In genomic region chr12:79251356-79251755, GRCh38 we compare ENCODE assay signal across 19 cellular contexts.
"Had no signal": no experiment of that assay in that cellular context is flagged by ENCODE, and none has a peak within 500 bp of the region (broad histone marks: within the 10 kb centered on the region; RNA-seq: fewer than 3 reads in every experiment).

No MANE protein-coding gene starts in this region.

- H3K4me3 ChIP-seq: dorsolateral prefrontal cortex, left ventricle myocardium inferior, tibial nerve had no signal

- H3K4me1 Mint-ChIP-seq: memory B cell, nephron had no signal

- H3K4me1 ChIP-seq: left ventricle myocardium inferior, tibial nerve had no signal

- H3K27ac Mint-ChIP-seq: activated naive CD4-positive, alpha-beta T cell treated with anti-CD3 and anti-CD28 coated beads, Interleukin-2, amount 50 U/mL, for 72 hours; activated T-cell treated with anti-CD3 and anti-CD28 coated beads, Interleukin-2, amount 50 U/mL, for 72 hours; memory B cell; nephron had no signal

- H3K27me3 ChIP-seq: dorsolateral prefrontal cortex, tibial nerve had no signal

- H3K4me3 Mint-ChIP-seq: activated T-cell treated with anti-CD3 and anti-CD28 coated beads, Interleukin-2, amount 50 U/mL, for 72 hours; memory B cell; nephron had no signal

- H3K27ac ChIP-seq: dorsolateral prefrontal cortex, left ventricle myocardium inferior, tibial nerve, WERI-Rb-1 had no signal

- H3K36me3 ChIP-seq: left ventricle myocardium inferior, tibial nerve, WERI-Rb-1 had no signal

- H3K27me3 Mint-ChIP-seq: memory B cell had no signal

- H3K36me3 Mint-ChIP-seq: activated naive CD4-positive, alpha-beta T cell treated with anti-CD3 and anti-CD28 coated beads, Interleukin-2, amount 50 U/mL, for 72 hours had no signal

- H3K9me3 ChIP-seq: tibial nerve had no signal

- DNase-seq: activated CD4-positive, alpha-beta T cell treated with anti-CD3 and anti-CD28 coated beads for 48 hours; activated CD8-positive, alpha-beta memory T cell treated with anti-CD3 and anti-CD28 coated beads, Interleukin-2, amount 50 U/mL, for 48 hours; activated gamma-delta T cell; activated T-cell treated with anti-CD3 and anti-CD28 coated beads, Interleukin-2, amount 50 U/mL, for 72 hours; amygdala; dorsolateral prefrontal cortex; hypothalamus; left ventricle myocardium inferior; nucleus accumbens; posterior cingulate gyrus; retina; stimulated activated CD4-positive, alpha-beta T cell treated with anti-CD3 and anti-CD28 coated beads, Interleukin-4, amount 100 ng/mL, for 1 hour; stimulated activated naive CD4-positive, alpha-beta T cell; T-helper 1 cell; WERI-Rb-1 had no signal

- ATAC-seq: activated naive CD4-positive, alpha-beta T cell treated with anti-CD3 and anti-CD28 coated beads, Interleukin-2, amount 50 U/mL, for 72 hours; activated T-cell treated with anti-CD3 and anti-CD28 coated beads, Interleukin-2, amount 50 U/mL, for 72 hours had no signal
